11 cellular contexts compared by ENCODE assay signal in genomic region chr14:94726649-94727048, GRCh38. TPM values are rescaled to one million over a fixed set of nuclear protein-coding genes. Genes with fewer than 3 reads are reported as not detected.
"Had no signal": no experiment of that assay in that cellular context is flagged by ENCODE, and none has a peak within 500 bp of the region (broad histone marks: within the 10 kb centered on the region; RNA-seq: fewer than 3 reads in every experiment).

No MANE protein-coding gene starts in this region.

RNA-seq across cellular contexts. Expression of gene GSC, which starts 43.3 kb away (rescaled TPM):
- total RNA-seq: activated B cell treated with CpG ODN at 0.5 μM for 24 hours; activated CD4-positive, alpha-beta memory T cell treated with anti-CD3 and anti-CD28 coated beads for 36 hours; activated CD4-positive, alpha-beta memory T cell treated with anti-CD3 and anti-CD28 coated beads, Interleukin-2, amount 10 ng/mL, durations not matched to agents 7 days and 5 days; activated CD4-positive, alpha-beta T cell treated with anti-CD3 and anti-CD28 coated beads for 36 hours; activated CD4-positive, alpha-beta T cell treated with anti-CD3 and anti-CD28 coated beads, Interleukin-2, amount 10 ng/mL, durations not matched to agents 24 days and 14 days; activated CD4-positive, alpha-beta T cell treated with anti-CD3 and anti-CD28 coated beads, Interleukin-2, amount 10 ng/mL, durations not matched to agents 7 days and 5 days; activated CD8-positive, alpha-beta memory T cell treated with anti-CD3 and anti-CD28 coated beads for 36 hours; activated CD8-positive, alpha-beta T cell treated with anti-CD3 and anti-CD28 coated beads for 36 hours; activated CD8-positive, alpha-beta T cell treated with anti-CD3 and anti-CD28 coated beads, Interleukin-2, amount 10 ng/mL, durations not matched to agents 7 days and 5 days; T-helper 1 cell treated with Interleukin-12 subunit alpha and Interleukin-12 subunit beta and Interleukin-4 antibody, amounts not matched to agents 30 ng/mL and 1 ng/mL, for 36 hours; T-helper 2 cell treated with Interferon-gamma antibody and Interleukin-4, amounts not matched to agents 100 ng/mL and 5 ng/mL, for 36 hours had no signal
